ENCODE assay signal across 10 cellular contexts in genomic region chrX:78105944-78106650, GRCh38. TPM values are rescaled to one million over a fixed set of nuclear protein-coding genes. Genes with fewer than 3 reads are reported as not detected.
A peak's percentile ranks its signal among the peaks of the same experiment; 100 is the strongest.
DNase-seq lines count a peak whose midpoint lies in the region; ATAC-seq and TF ChIP-seq lines count a peak whose summit lies in the region.
"Had no signal": no experiment of that assay in that cellular context is flagged by ENCODE, and none has a peak within 500 bp of the region (broad histone marks: within the 10 kb centered on the region; RNA-seq: fewer than 3 reads in every experiment).

No MANE protein-coding gene starts in this region.

- TF ChIP-seq EP300 in gastroesophageal sphincter (IDR thresholded peaks at IDR 0.05) (no peak), suprapubic skin (IDR thresholded peaks at IDR 0.05) (no peak)

- TF ChIP-seq CTCF in gastroesophageal sphincter (IDR thresholded peaks at IDR 0.05) (no peak), suprapubic skin (IDR thresholded peaks at IDR 0.05) (no peak)

- ATAC-seq in gastroesophageal sphincter (no peak), HG03571 (IDR thresholded peaks at IDR 0.05; ENCODE audit: unreplicated experiment) (no peak)
- ATAC-seq: mucosa of descending colon had no signal

- H3K4me3 ChIP-seq in gastroesophageal sphincter, result peak overlapping the region; percentile 76 to 97
- H3K4me3 ChIP-seq in suprapubic skin, result peak overlapping the region; percentile 70
- H3K4me3 ChIP-seq: mucosa of descending colon had no signal

- 28 to 39% methylated on average over 2 to 8 of the region's 11 CpGs for WGBS in gastroesophageal sphincter (ENCODE audit: low coverage in 1 of 2), 2 donors
- WGBS in suprapubic skin, result 65% methylated on average over 11 of the region's 11 CpGs

- H3K27ac ChIP-seq in gastroesophageal sphincter, result peak overlapping the region in 3 of 4 donors; percentile 94 to 95 (median 95)
- no peak overlapping the region for H3K27ac ChIP-seq in suprapubic skin

- peak; percentile 20 to 22 for DNase-seq in activated CD4-positive, alpha-beta T cell treated with anti-CD3 and anti-CD28 coated beads for 4 hours
- DNase-seq in activated CD4-positive, alpha-beta T cell treated with anti-CD3 and anti-CD28 coated beads, Interleukin-2, amount 50 U/mL, for 48 hours, result no peak
- DNase-seq in activated CD4-positive, alpha-beta T cell treated with anti-CD3 and anti-CD28 coated beads, Interleukin-2, amount 50 U/mL, for 1 hour, result peak; percentile 10
- DNase-seq in suprapubic skin (ENCODE audit: low spot score in 2 of 2), result no peak
- DNase-seq in NCI-H2107 treated with DMSO at 0.1 percent for 48 hours (lab: John Stamatoyannopoulos, UW; ENCODE audit: unreplicated experiment), result no peak
- DNase-seq in mucosa of gallbladder (ENCODE audit: low spot score), result no peak
- DNase-seq: NCI-H1092 treated with DMSO at 0.1 percent for 48 hours had no signal

- H3K9me3 ChIP-seq in gastroesophageal sphincter (no peaks in the 10 kb centered on the region), suprapubic skin (no peaks in the 10 kb centered on the region)
- H3K9me3 ChIP-seq: mucosa of descending colon had no signal

- TF ChIP-seq POLR2A in gastroesophageal sphincter (IDR thresholded peaks at IDR 0.05) (no peak), suprapubic skin (IDR thresholded peaks at IDR 0.05) (no peak)

- H3K27me3 ChIP-seq in gastroesophageal sphincter (no peaks in the 10 kb centered on the region), suprapubic skin (no peaks in the 10 kb centered on the region)

- peaks cover 0 to 54% (median 8%) of the 10 kb centered on the region in 3 donors for H3K4me1 ChIP-seq in gastroesophageal sphincter
- peaks cover 39% of the 10 kb centered on the region for H3K4me1 ChIP-seq in suprapubic skin

- H3K36me3 ChIP-seq in gastroesophageal sphincter, result peaks cover 0 to 10% of the 10 kb centered on the region in 2 donors
- no peaks in the 10 kb centered on the region for H3K36me3 ChIP-seq in suprapubic skin

RNA-seq across cellular contexts. Expression of gene PGK1, which starts 2.0 kb away (rescaled TPM):
- total RNA-seq in gastroesophageal sphincter (100 to 1,000 TPM; 204 to 360 (median 274) TPM), suprapubic skin (100 to 1,000 TPM; 147 to 193 (median 170) TPM), mucosa of gallbladder (317 TPM)

RNA-seq across cellular contexts. Expression of gene TAF9B, which starts 33.4 kb away (rescaled TPM):
- total RNA-seq in gastroesophageal sphincter (100 to 1,000 TPM in 1 of 4 donors, 10 to 100 TPM in 3; 47.3 to 101 (median 62.5) TPM), suprapubic skin (10 to 100 TPM in 2 of 4 donors, 1 to 10 TPM in 2; 8.9 to 14.2 (median 10.7) TPM), mucosa of gallbladder (17.1 TPM)

Comparison
In these comparisons a context has a peak if more than half of its experiments do, and no peak if none do; other contexts are left out.
1. DNase-seq: peak in activated CD4-positive, alpha-beta T cell treated with anti-CD3 and anti-CD28 coated beads for 4 hours (2 of 2) and activated CD4-positive, alpha-beta T cell treated with anti-CD3 and anti-CD28 coated beads, Interleukin-2, amount 50 U/mL, for 1 hour (single experiment); none in activated CD4-positive, alpha-beta T cell treated with anti-CD3 and anti-CD28 coated beads, Interleukin-2, amount 50 U/mL, for 48 hours (0 of 2), suprapubic skin (0 of 2), NCI-H2107 treated with DMSO at 0.1 percent for 48 hours (single experiment) and mucosa of gallbladder (single experiment).